In genomic region chr10:19638173-19638872, GRCh38 we compare ENCODE assay signal across 9 cellular contexts.
DNase-seq lines count a peak whose midpoint lies in the region; ATAC-seq and TF ChIP-seq lines count a peak whose summit lies in the region.
"Had no signal": no experiment of that assay in that cellular context is flagged by ENCODE, and none has a peak within 500 bp of the region (broad histone marks: within the 10 kb centered on the region; RNA-seq: fewer than 3 reads in every experiment).

No MANE protein-coding gene starts in this region.

- H3K27me3 Mint-ChIP-seq in activated CD4-positive, alpha-beta memory T cell treated with anti-CD3 and anti-CD28 coated beads for 36 hours, result no peaks in the 10 kb centered on the region
- H3K27me3 Mint-ChIP-seq in progenitor cell of endocrine pancreas, result no peaks in the 10 kb centered on the region

- POLR2A ChIA-PET in activated CD4-positive, alpha-beta memory T cell treated with anti-CD3 and anti-CD28 coated beads for 36 hours (lab: Charles Lee), result no interaction called here

- intact Hi-C loops in left ventricle myocardium superior (cut with micrococcal nuclease), result no loop called here
- intact Hi-C loops in activated CD4-positive, alpha-beta memory T cell treated with anti-CD3 and anti-CD28 coated beads for 36 hours (cut with micrococcal nuclease), result no loop called here

- DNase-seq in GM04504 (ENCODE audit: low read depth), result peak; percentile 76
- DNase-seq in left ventricle myocardium superior, result no peak
- DNase-seq in activated CD4-positive, alpha-beta memory T cell treated with anti-CD3 and anti-CD28 coated beads for 36 hours, result no peak
- no peak for DNase-seq in D341Med (ENCODE audit: low spot score)
- no peak for DNase-seq in progenitor cell of endocrine pancreas (ENCODE audit: low spot score, unreplicated experiment)
- DNase-seq in SHP77 (lab: John Stamatoyannopoulos, UW), result no peak
- DNase-seq: activated T-cell treated with anti-CD3 and anti-CD28 coated beads for 4 hours had no signal

- CTCF ChIA-PET in activated CD4-positive, alpha-beta memory T cell treated with anti-CD3 and anti-CD28 coated beads for 36 hours (lab: Charles Lee), result no interaction called here

- H3K27ac Mint-ChIP-seq in activated CD4-positive, alpha-beta memory T cell treated with anti-CD3 and anti-CD28 coated beads for 36 hours, result no peak overlapping the region
- H3K27ac Mint-ChIP-seq in progenitor cell of endocrine pancreas, result no peak overlapping the region

- H3K9me3 Mint-ChIP-seq in activated CD4-positive, alpha-beta memory T cell treated with anti-CD3 and anti-CD28 coated beads for 36 hours, result peaks cover 13% of the 10 kb centered on the region
- H3K9me3 Mint-ChIP-seq in progenitor cell of endocrine pancreas (ENCODE audit: low read depth), result no peaks in the 10 kb centered on the region

- H3K4me3 ChIP-seq in skin epidermis, result no peak overlapping the region

- no peaks in the 10 kb centered on the region for H3K4me1 Mint-ChIP-seq in activated CD4-positive, alpha-beta memory T cell treated with anti-CD3 and anti-CD28 coated beads for 36 hours (ENCODE audit: low read depth)
- H3K4me1 Mint-ChIP-seq in progenitor cell of endocrine pancreas (ENCODE audit: low read depth), result peaks cover 1% of the 10 kb centered on the region

- no peak overlapping the region for H3K4me3 Mint-ChIP-seq in activated CD4-positive, alpha-beta memory T cell treated with anti-CD3 and anti-CD28 coated beads for 36 hours
- H3K4me3 Mint-ChIP-seq in progenitor cell of endocrine pancreas (ENCODE audit: low read depth), result no peak overlapping the region

- ATAC-seq in SK-N-SH treated with all-trans-retinoic acid at 6 μM for 48 hours (peak; percentile 94), left ventricle myocardium superior (peak; percentile 91)

- H3K27ac ChIP-seq in skin epidermis, result peak overlapping the region in 13 of 21 experiments; percentile 0 to 78 (median 51)

- TF ChIP-seq CTCF in progenitor cell of endocrine pancreas (IDR thresholded peaks at IDR 0.05; ENCODE audit: unreplicated experiment), result no peak

- no peaks in the 10 kb centered on the region for H3K36me3 Mint-ChIP-seq in activated CD4-positive, alpha-beta memory T cell treated with anti-CD3 and anti-CD28 coated beads for 36 hours
- no peaks in the 10 kb centered on the region for H3K36me3 Mint-ChIP-seq in progenitor cell of endocrine pancreas (ENCODE audit: insufficient read depth)

TF ChIP-seq in SK-N-SH treated with all-trans-retinoic acid at 6 μM for 48 hours, 23 proteins besides CTCF, POLR2A, EP300 and RAD21:
- TF ChIP-seq POU6F1 (CRISPR knock-in tag; IDR thresholded peaks at IDR 0.05; ENCODE audit: borderline replicate concordance, low read depth) (no peak), ISL1 (CRISPR knock-in tag; IDR thresholded peaks at IDR 0.05) (no peak; the same call in 1 of the 2 replicates), BACH2 (CRISPR knock-in tag; IDR thresholded peaks at IDR 0.05; ENCODE audit: borderline replicate concordance) (no peak), ARNTL (CRISPR knock-in tag; IDR thresholded peaks at IDR 0.05; ENCODE audit: borderline replicate concordance, low read depth) (no peak), ZNF70 (CRISPR knock-in tag; IDR thresholded peaks at IDR 0.05) (no peak), CSRNP3 (CRISPR knock-in tag; IDR thresholded peaks at IDR 0.05) (no peak), PPARA (CRISPR knock-in tag; IDR thresholded peaks at IDR 0.05; ENCODE audit: borderline replicate concordance) (no peak), SNAI2 (CRISPR knock-in tag; IDR thresholded peaks at IDR 0.05) (no peak), PATZ1 (CRISPR knock-in tag; IDR thresholded peaks at IDR 0.05; ENCODE audit: borderline replicate concordance) (no peak), CREB5 (CRISPR knock-in tag; IDR thresholded peaks at IDR 0.05; ENCODE audit: low read depth) (no peak)
